ENCODE assay signal across 25 cellular contexts in genomic region chr7:86313842-86314241, GRCh38.
"Had no signal": no experiment of that assay in that cellular context is flagged by ENCODE, and none has a peak within 500 bp of the region (broad histone marks: within the 10 kb centered on the region; RNA-seq: fewer than 3 reads in every experiment).

No MANE protein-coding gene starts in this region.

- H3K4me3 ChIP-seq: left ventricle myocardium inferior, lung, mucosa of descending colon, pancreas, prostate gland, skin epidermis, suprapubic skin, thoracic aorta, tibial artery, upper lobe of right lung had no signal

- DNase-seq: hippocampal formation; islet precursor cell; left ventricle myocardium inferior; midbrain; mucosa of descending colon; naive thymus-derived CD4-positive, alpha-beta T cell; pancreas; posterior cingulate gyrus; retina; right cardiac atrium; stimulated activated CD4-positive, alpha-beta T cell treated with anti-CD3 and anti-CD28 coated beads, Interleukin-12 subunit alpha, Interleukin-12 subunit beta, amount 100 ng/mL, for 4 hours; stimulated activated CD4-positive, alpha-beta T cell treated with anti-CD3 and anti-CD28 coated beads, Interleukin-15, amount 100 ng/mL, for 24 hours; stimulated activated CD4-positive, alpha-beta T cell treated with anti-CD3 and anti-CD28 coated beads, Interleukin-2, amount 100 ng/mL, for 24 hours; stimulated activated CD4-positive, alpha-beta T cell treated with anti-CD3 and anti-CD28 coated beads, Interleukin-4, amount 100 ng/mL, for 1 hour; stimulated activated naive B cell treated with anti-CD40 and anti-IgM and Interleukin-4, amounts not matched to agents 10 μg/mL and 1 μg/mL and 100 μg/mL, for 72 hours; tibial artery; trophoblast cell; upper lobe of right lung had no signal

- H3K4me1 ChIP-seq: left ventricle myocardium inferior, pancreas, prostate gland, suprapubic skin, tibial artery, upper lobe of right lung had no signal

- H3K27me3 ChIP-seq: pancreas, suprapubic skin, tibial artery, upper lobe of right lung had no signal

- H3K9me3 ChIP-seq: left ventricle myocardium inferior, mucosa of descending colon, pancreas, prostate gland, suprapubic skin, thoracic aorta, tibial artery, upper lobe of right lung had no signal

- ATAC-seq: mucosa of descending colon; naive thymus-derived CD4-positive, alpha-beta T cell; natural killer cell treated with Interleukin-12 subunit alpha and Interleukin-12 subunit beta and Interleukin-15 and Interleukin-18, amount 100 ng/mL, for 72 hours; pancreas; right cardiac atrium; sciatic nerve; stimulated activated naive B cell treated with anti-CD40 and anti-IgM and Interleukin-4, amounts not matched to agents 10 μg/mL and 1 μg/mL and 100 μg/mL, for 72 hours; upper lobe of right lung had no signal

- H3K27ac ChIP-seq: left ventricle myocardium inferior, pancreas, prostate gland, skin epidermis, suprapubic skin, thoracic aorta, tibial artery, upper lobe of right lung had no signal

- H3K36me3 ChIP-seq: left ventricle myocardium inferior, pancreas, prostate gland, suprapubic skin, thoracic aorta, tibial artery, upper lobe of right lung had no signal
